ENCODE assay signal across 8 cellular contexts in the genomic region with DNA sequence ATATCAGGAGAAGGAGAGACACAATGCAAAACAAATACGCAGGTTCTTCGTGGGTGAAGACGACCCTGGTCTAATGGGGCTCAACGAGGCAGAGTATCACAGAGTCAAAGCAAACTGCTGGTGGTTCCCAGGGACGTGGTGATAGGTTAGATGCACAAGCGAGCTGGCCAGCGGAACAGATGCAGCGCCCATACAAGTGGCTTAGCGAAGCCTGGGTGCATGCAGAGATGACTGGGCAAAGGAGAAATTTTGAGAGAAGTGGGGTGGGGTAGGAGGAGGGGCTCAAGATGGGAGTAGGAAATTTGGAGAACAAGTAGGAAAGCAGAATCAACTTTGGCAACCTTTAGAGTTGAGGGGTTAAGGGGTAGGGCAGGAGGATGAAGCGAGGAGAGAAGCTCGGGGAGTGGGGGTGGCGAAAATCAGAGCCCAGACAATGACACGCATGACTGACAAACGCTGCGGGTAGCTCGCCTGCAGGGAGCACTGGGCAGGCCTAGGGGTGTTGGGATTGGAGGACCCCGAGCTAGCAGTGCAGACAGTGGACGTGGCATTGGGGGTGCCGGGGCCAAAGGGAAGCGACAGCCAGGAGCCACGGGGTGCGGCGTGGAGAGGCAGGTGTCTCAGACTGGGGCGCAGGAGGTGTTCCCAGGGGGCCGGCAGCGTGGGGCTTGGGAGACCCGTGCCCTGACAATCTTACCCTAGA. TPM values are rescaled to one million over a fixed set of nuclear protein-coding genes. Genes with fewer than 3 reads are reported as not detected.
A peak's percentile ranks its signal among the peaks of the same experiment; 100 is the strongest.
DNase-seq lines count a peak whose midpoint lies in the region; ATAC-seq and TF ChIP-seq lines count a peak whose summit lies in the region.

No MANE protein-coding gene starts in this region.

- H3K27ac Mint-ChIP-seq in activated naive CD4-positive, alpha-beta T cell treated with anti-CD3 and anti-CD28 coated beads, Interleukin-2, amount 50 U/mL, for 72 hours = peak overlapping the region; percentile 96 to 99

- no peak for TF ChIP-seq POLR2A in Peyer's patch (IDR thresholded peaks at IDR 0.05)

- peaks cover 0 to 6% (median 0%) of the 10 kb centered on the region in 3 donors for H3K36me3 ChIP-seq in Peyer's patch

- DNase-seq in CD1c-positive myeloid dendritic cell (ENCODE audit: extremely low spot score) = peak; percentile 53
- DNase-seq in Peyer's patch = peak in 2 of 3 donors; percentile 52 to 62
- DNase-seq in activated naive CD4-positive, alpha-beta T cell treated with anti-CD3 and anti-CD28 coated beads, Interleukin-2, amount 50 U/mL, for 72 hours (ENCODE audit: low spot score in 2 of 2) = peak; percentile 50 to 63
- no peak for DNase-seq in left ventricle myocardium superior
- no peak for DNase-seq in sciatic nerve (ENCODE audit: low spot score)
- no peak for DNase-seq in epidermal melanocyte (ENCODE audit: insufficient read length, low spot score)

- H3K4me3 ChIP-seq in Peyer's patch = peak overlapping the region; percentile 76 to 88 (median 85)

- intact Hi-C loops in left ventricle myocardium superior (cut with micrococcal nuclease) (no loop called here), sciatic nerve (cut with DNase I) (no loop called here)

- H3K36me3 Mint-ChIP-seq in activated naive CD4-positive, alpha-beta T cell treated with anti-CD3 and anti-CD28 coated beads, Interleukin-2, amount 50 U/mL, for 72 hours = peaks cover 16 to 18% of the 10 kb centered on the region in 2 donors

- peak overlapping the region; percentile 79 to 91 (median 86) for H3K27ac ChIP-seq in Peyer's patch

- ATAC-seq in GM19035 (IDR thresholded peaks at IDR 0.05; ENCODE audit: unreplicated experiment) (peak; percentile 53), HG03159 (IDR thresholded peaks at IDR 0.05; ENCODE audit: unreplicated experiment) (peak; percentile 51), left ventricle myocardium superior (peak; percentile 21), sciatic nerve (peak; percentile 43)
- peak; percentile 61 to 65 for ATAC-seq in activated naive CD4-positive, alpha-beta T cell treated with anti-CD3 and anti-CD28 coated beads, Interleukin-2, amount 50 U/mL, for 72 hours

- no peaks in the 10 kb centered on the region for H3K9me3 Mint-ChIP-seq in activated naive CD4-positive, alpha-beta T cell treated with anti-CD3 and anti-CD28 coated beads, Interleukin-2, amount 50 U/mL, for 72 hours

- peaks cover 0 to 10% (median 0%) of the 10 kb centered on the region in 4 donors for H3K4me1 ChIP-seq in Peyer's patch

- TF ChIP-seq CTCF in Peyer's patch (IDR thresholded peaks at IDR 0.05) = no peak

- H3K27me3 ChIP-seq in Peyer's patch = no peaks in the 10 kb centered on the region

- no peaks in the 10 kb centered on the region for H3K9me3 ChIP-seq in Peyer's patch

RNA-seq across cellular contexts. Expression of a gene that starts 0.5 kb away (rescaled TPM):
- total RNA-seq in Peyer's patch = 10 to 100 TPM; 11.6 to 25.7 (median 20.0) TPM
- total RNA-seq in activated naive CD4-positive, alpha-beta T cell treated with anti-CD3 and anti-CD28 coated beads, Interleukin-2, amount 50 U/mL, for 72 hours = 10 to 100 TPM; 34.7 to 49.0 TPM
- total RNA-seq in left ventricle myocardium superior = 72.0 TPM
- 48.1 TPM for total RNA-seq in sciatic nerve

Comparison
In these comparisons a context has a peak if more than half of its experiments do, and no peak if none do; other contexts are left out.
1. DNase-seq: peak in CD1c-positive myeloid dendritic cell (single experiment), Peyer's patch (2 of 3) and activated naive CD4-positive, alpha-beta T cell treated with anti-CD3 and anti-CD28 coated beads, Interleukin-2, amount 50 U/mL, for 72 hours (2 of 2); none in left ventricle myocardium superior (single experiment), sciatic nerve (single experiment) and epidermal melanocyte (single experiment).
2. Peak in every context shown above with its lines, with median percentiles within 50 percentile points of each other: ATAC-seq.